Comparison of ENCODE assay signal across 28 cellular contexts in genomic region chr12:22043943-22044342, GRCh38. TPM values are rescaled to one million over a fixed set of nuclear protein-coding genes. Genes with fewer than 3 reads are reported as not detected.
DNase-seq lines count a peak whose midpoint lies in the region; ATAC-seq, FAIRE-seq and TF ChIP-seq lines count a peak whose summit lies in the region.
"Had no signal": no experiment of that assay in that cellular context is flagged by ENCODE, and none has a peak within 500 bp of the region (broad histone marks: within the 10 kb centered on the region; RNA-seq: fewer than 3 reads in every experiment).

No MANE protein-coding gene starts in this region.

- H3K4me3 ChIP-seq in CD4-positive, CD25-positive, alpha-beta regulatory T cell (ENCODE audit: low read depth, low read length), result no peak overlapping the region
- H3K4me3 ChIP-seq in K562 (no peak overlapping the region), coronary artery (no peak overlapping the region)
- H3K4me3 ChIP-seq: dorsolateral prefrontal cortex, GM23338, heart left ventricle, lung, prostate gland had no signal

- peaks cover 26% of the 10 kb centered on the region for H3K79me2 ChIP-seq in K562 (ENCODE audit: control insufficient read depth, insufficient read depth, low read length)

- CTCF ChIA-PET in K562 (lab: Yijun Ruan, JAX; ENCODE audit: low intra/inter-chr PET ratio) (no interaction called here), WTC11 (lab: Charles Lee) (no interaction called here)

- ATAC-seq in CD4-positive, CD25-positive, alpha-beta regulatory T cell (ENCODE audit: low read depth in 2 of 2), result no peak
- no peak for ATAC-seq in K562
- ATAC-seq in GM18868 (IDR thresholded peaks at IDR 0.05; ENCODE audit: unreplicated experiment), result no peak
- ATAC-seq in GM21515 (IDR thresholded peaks at IDR 0.05; ENCODE audit: unreplicated experiment), result no peak
- no peak for ATAC-seq in WTC11
- ATAC-seq: GM23338, heart left ventricle, T-cell had no signal

- no peak for FAIRE-seq in K562 (lab: Jason Lieb, UNC)
- FAIRE-seq: D721Med had no signal

- H3K36me3 Mint-ChIP-seq in CD4-positive, CD25-positive, alpha-beta regulatory T cell, result no peaks in the 10 kb centered on the region
- H3K36me3 Mint-ChIP-seq in nephron (ENCODE audit: low read depth) (peaks cover under 1% of the 10 kb centered on the region), WTC11 (peaks cover under 1% of the 10 kb centered on the region)

- peaks cover 8% of the 10 kb centered on the region for H3K27me3 ChIP-seq in CD4-positive, CD25-positive, alpha-beta regulatory T cell (ENCODE audit: control insufficient read depth, insufficient read depth, low read length)
- no peaks in the 10 kb centered on the region for H3K27me3 ChIP-seq in K562 (ENCODE audit: control insufficient read depth in 2 of 2, insufficient read depth in 2 of 2, low read length in 2 of 2)
- H3K27me3 ChIP-seq: dorsolateral prefrontal cortex, heart left ventricle had no signal

- POLR2A ChIA-PET in K562 (lab: Yijun Ruan, JAX) (no interaction called here), WTC11 (lab: Charles Lee) (no interaction called here)

- peaks cover 13 to 27% (median 25%) of the 10 kb centered on the region in 4 donors for H3K4me1 Mint-ChIP-seq in CD4-positive, CD25-positive, alpha-beta regulatory T cell
- peaks cover 21% of the 10 kb centered on the region for H3K4me1 Mint-ChIP-seq in nephron
- H3K4me1 Mint-ChIP-seq in WTC11, result peaks cover 21% of the 10 kb centered on the region

- TF ChIP-seq CTCF in 22Rv1 (IDR thresholded peaks at IDR 0.05) (no peak), K562 (IDR thresholded peaks at IDR 0.05 in 2 of 3, conservative IDR thresholded peaks at IDR 0.05 in 1 of 3; ENCODE audit: insufficient read depth in 2 of 3, low read depth in 1 of 3, low read length in 3 of 3) (no peak), nephron (IDR thresholded peaks at IDR 0.05; ENCODE audit: unreplicated experiment in 3 of 3) (no peak), coronary artery (IDR thresholded peaks at IDR 0.05) (no peak), WTC11 (IDR thresholded peaks at IDR 0.05) (no peak)

- no peaks in the 10 kb centered on the region for H4K20me1 ChIP-seq in K562 (replicated peaks; ENCODE audit: control insufficient read depth, insufficient read depth, low read length)

- peak overlapping the region in 3 of 4 donors; percentile 42 to 80 (median 51) for H3K4me3 Mint-ChIP-seq in CD4-positive, CD25-positive, alpha-beta regulatory T cell
- peak overlapping the region; percentile 45 to 68 (median 68) for H3K4me3 Mint-ChIP-seq in nephron
- no peak overlapping the region for H3K4me3 Mint-ChIP-seq in WTC11
- H3K4me3 Mint-ChIP-seq: activated CD4-positive, alpha-beta T cell treated with anti-CD3 and anti-CD28 coated beads, Interleukin-2, amount 10 ng/mL, durations not matched to agents 7 days and 5 days; CD14-positive monocyte; GM23338 had no signal

- peak overlapping the region; percentile 88; the same call in 1 of the 2 replicates for H2AFZ ChIP-seq in K562 (ENCODE audit: low read depth, low read length)
- H2AFZ ChIP-seq: GM23338 had no signal

- H3K4me2 ChIP-seq in K562 (ENCODE audit: insufficient read depth, low read length), result peak overlapping the region; percentile 27; the same call in 1 of the 2 replicates
- H3K4me2 ChIP-seq: GM23338 had no signal

- H3K27me3 Mint-ChIP-seq in CD4-positive, CD25-positive, alpha-beta regulatory T cell, result peaks cover 13% of the 10 kb centered on the region
- H3K27me3 Mint-ChIP-seq in nephron (ENCODE audit: low read depth) (no peaks in the 10 kb centered on the region), WTC11 (ENCODE audit: low read depth) (no peaks in the 10 kb centered on the region; the same call in 1 of the 2 replicates)
- H3K27me3 Mint-ChIP-seq: activated CD4-positive, alpha-beta T cell treated with anti-CD3 and anti-CD28 coated beads, Interleukin-2, amount 10 ng/mL, durations not matched to agents 7 days and 5 days; brain had no signal

- TF ChIP-seq POLR2A in K562 (conservative IDR thresholded peaks at IDR 0.05), result no peak

- intact Hi-C loops in K562 (cut with micrococcal nuclease), result no loop called here

- H3K27ac Mint-ChIP-seq in CD4-positive, CD25-positive, alpha-beta regulatory T cell, result no peak overlapping the region
- H3K27ac Mint-ChIP-seq in nephron (peak overlapping the region; percentile 9 to 58 (median 29)), WTC11 (no peak overlapping the region)
- H3K27ac Mint-ChIP-seq: activated CD4-positive, alpha-beta T cell treated with anti-CD3 and anti-CD28 coated beads, Interleukin-2, amount 10 ng/mL, durations not matched to agents 7 days and 5 days; GM23338 had no signal

- no peak for TF ChIP-seq EP300 in K562 (IDR thresholded peaks at IDR 0.05; ENCODE audit: low read length)

- H3K9me1 ChIP-seq in K562 (ENCODE audit: control insufficient read depth, insufficient read depth, low read length), result no peaks in the 10 kb centered on the region

- in situ Hi-C loops in K562 (cut with MboI), result no loop called here

- WGBS in K562 (ENCODE audit: insufficient coverage, low coverage, missing lambda C conversion rate), result 11% methylated on average over 1 of the region's 2 CpGs

- no peaks in the 10 kb centered on the region for H3K9me3 Mint-ChIP-seq in CD4-positive, CD25-positive, alpha-beta regulatory T cell
- H3K9me3 Mint-ChIP-seq in nephron (no peaks in the 10 kb centered on the region), WTC11 (no peaks in the 10 kb centered on the region)
- H3K9me3 Mint-ChIP-seq: activated CD4-positive, alpha-beta T cell treated with anti-CD3 and anti-CD28 coated beads, Interleukin-2, amount 10 ng/mL, durations not matched to agents 7 days and 5 days; brain; CD14-positive monocyte; GM23338; T-cell had no signal

- no TSS peak for BruUV-seq in K562 (replicated peaks; lab: Mats Ljungman, UMichigan)

- H3K9ac ChIP-seq in K562 (ENCODE audit: insufficient read depth in 1 of 2, low read depth in 2 of 2, low read length in 2 of 2), result peak overlapping the region in 1 of 2 experiments; percentile 17; a peak in 1 of 4 replicates

- H3K27ac ChIP-seq in 22Rv1, result peak overlapping the region; percentile 76
- H3K27ac ChIP-seq in CD4-positive, CD25-positive, alpha-beta regulatory T cell (ENCODE audit: insufficient read depth, low read length, poor library complexity, severe bottlenecking), result no peak overlapping the region
- peak overlapping the region; percentile 38; the same call in 2 of the 3 replicates for H3K27ac ChIP-seq in K562 (ENCODE audit: extremely low read depth, low read depth, low read length)
- no peak overlapping the region for H3K27ac ChIP-seq in coronary artery
- H3K27ac ChIP-seq: heart left ventricle, RWPE1 had no signal

- DNase-seq in CD4-positive, CD25-positive, alpha-beta regulatory T cell, result no peak
- DNase-seq in K562 (ENCODE audit: extremely low read depth in 1 of 4, low spot score in 3 of 4) (no peak), coronary artery (ENCODE audit: low spot score) (no peak), WTC11 (ENCODE audit: low spot score) (no peak)
- DNase-seq: activated CD4-positive, alpha-beta T cell treated with anti-CD3 and anti-CD28 coated beads, Interleukin-2, amount 10 ng/mL, durations not matched to agents 7 days and 5 days; activated gamma-delta T cell treated with Interleukin-2 at 50 U/mL for 16 hours; cerebellar nuclear complex; dorsolateral prefrontal cortex; foreskin melanocyte; heart left ventricle; MV-4-11; NCI-H1436; NCI-H2081; NCI-H2227 treated with DMSO at 0.1 percent for 48 hours; stimulated activated CD4-positive, alpha-beta T cell treated with anti-CD3 and anti-CD28 coated beads, Interleukin-15, amount 100 ng/mL, for 24 hours; stimulated activated CD4-positive, alpha-beta T cell treated with anti-CD3 and anti-CD28 coated beads, Interleukin-4, amount 100 ng/mL, for 4 hours; T-cell had no signal

- H3K36me3 ChIP-seq in CD4-positive, CD25-positive, alpha-beta regulatory T cell (ENCODE audit: control insufficient read depth, insufficient read depth, low read length), result no peaks in the 10 kb centered on the region
- peaks cover 1% of the 10 kb centered on the region for H3K36me3 ChIP-seq in K562 (ENCODE audit: control insufficient read depth, insufficient read depth, low read length)
- H3K36me3 ChIP-seq: prostate gland had no signal

- TF ChIP-seq RAD21 in K562 (CRISPR knock-in tag; conservative IDR thresholded peaks at IDR 0.05 in 1 of 2, IDR thresholded peaks at IDR 0.05 in 1 of 2), result no peak

- H3K4me1 ChIP-seq in CD4-positive, CD25-positive, alpha-beta regulatory T cell (ENCODE audit: control insufficient read depth, insufficient read depth, low read length, poor library complexity, severe bottlenecking), result peaks cover 20% of the 10 kb centered on the region
- peaks cover 10 to 32% of the 10 kb centered on the region in 2 experiments; a peak in 4 of 5 replicates for H3K4me1 ChIP-seq in K562 (replicated peaks in 1 of 2; ENCODE audit: control insufficient read depth in 2 of 2, insufficient read depth in 2 of 2, low read length in 2 of 2)
- H3K4me1 ChIP-seq: prostate gland had no signal

- H3K9me3 ChIP-seq in CD4-positive, CD25-positive, alpha-beta regulatory T cell (ENCODE audit: control insufficient read depth in 2 of 2, low read length in 2 of 2), result no peaks in the 10 kb centered on the region
- H3K9me3 ChIP-seq in K562 (replicated peaks; ENCODE audit: control insufficient read depth, insufficient read depth, low read depth, low read length), result no peaks in the 10 kb centered on the region
- H3K9me3 ChIP-seq: heart left ventricle, prostate gland had no signal

TF ChIP-seq in K562, 482 proteins besides CTCF, POLR2A, EP300 and RAD21 (continues in another document):
- TF ChIP-seq ZNF224 (CRISPR knock-in tag; IDR thresholded peaks at IDR 0.05), result no peak

RNA-seq across cellular contexts. Expression of gene CMAS, which starts 2.1 kb away (rescaled TPM):
- 17.0 TPM for total RNA-seq in CD4-positive, CD25-positive, alpha-beta regulatory T cell
- polyA plus RNA-seq in CD4-positive, CD25-positive, alpha-beta regulatory T cell, result 10 to 100 TPM; 41.8 to 43.2 (median 42.3) TPM
- 13.8 and 49.6 TPM in 2 replicates for total RNA-seq in K562 (2011; cell fraction: chromatin; rRNA removed; ENCODE audit: low replicate concordance)
- 9.2 and 10.9 TPM in 2 replicates for total RNA-seq in K562 (2011; cell fraction: nucleolus; rRNA removed)
- 19.1 and 21.8 TPM in 2 replicates for total RNA-seq in K562 (2011; cell fraction: nucleoplasm; rRNA removed)
- total RNA-seq in K562 (2014; rRNA removed), result 65.3 and 66.4 TPM in 2 replicates
- 74.5 and 82.5 TPM in 2 replicates for total RNA-seq in K562 (2014; rRNA removed; fragmentation: Illumina TruSeq; extraction: Trizol)
- total RNA-seq in K562 (2015; rRNA removed; fragmentation: Illumina TruSeq; extraction: Trizol), result 48.3 and 49.4 TPM in 2 replicates
- total RNA-seq in K562 (2021), result 73.3 and 74.1 TPM in 2 replicates
- polyA plus RNA-seq in K562 (2011; rRNA removed), result 56.3 and 84.6 TPM in 2 replicates
- 13.5 and 17.5 TPM in 2 replicates for polyA plus RNA-seq in K562 (2011; cell fraction: cytosol; rRNA removed)
- polyA plus RNA-seq in K562 (2011; cell fraction: nucleus; rRNA removed), result 11.9 and 16.0 TPM in 2 replicates
- polyA plus RNA-seq in K562 (2012), result 51.0 and 59.8 TPM in 2 replicates
- polyA plus RNA-seq in K562 (2014; fragmentation: Illumina TruSeq; extraction: Trizol), result 58.4 and 64.8 TPM in 2 replicates
- 10 to 100 TPM; 29.7 to 32.0 TPM for polyA plus RNA-seq in K562 (2014; fragmentation: Nextera tagmentation; extraction: Ambion mirVana)
- polyA plus RNA-seq in K562 (2014; rRNA removed), result 92.2 and 108 TPM in 2 replicates
- 39.0 and 55.8 TPM in 2 replicates for polyA minus RNA-seq in K562 (2011; rRNA and poly(A)+ RNA removed)
- polyA minus RNA-seq in K562 (2011; cell fraction: cytosol; rRNA and poly(A)+ RNA removed), result 17.4 and 24.0 TPM in 2 replicates
- polyA minus RNA-seq in K562 (2011; cell fraction: nucleus; rRNA and poly(A)+ RNA removed), result 12.3 and 20.1 TPM in 2 replicates
- 68.6 to 71.6 TPM (median 69.0 TPM) in 3 replicates for total RNA-seq in WTC11 (2021)

Comparison
In these comparisons a context has a peak if more than half of its experiments do, and no peak if none do; other contexts are left out.
1. H3K27ac ChIP-seq: peak in 22Rv1 (single experiment) and K562 (single experiment); none in CD4-positive, CD25-positive, alpha-beta regulatory T cell (single experiment) and coronary artery (0 of 2).
2. H3K27ac Mint-ChIP-seq: peak in nephron (3 of 3); none in CD4-positive, CD25-positive, alpha-beta regulatory T cell (0 of 3) and WTC11 (single experiment).